16 cellular contexts compared by ENCODE assay signal in the genomic region with DNA sequence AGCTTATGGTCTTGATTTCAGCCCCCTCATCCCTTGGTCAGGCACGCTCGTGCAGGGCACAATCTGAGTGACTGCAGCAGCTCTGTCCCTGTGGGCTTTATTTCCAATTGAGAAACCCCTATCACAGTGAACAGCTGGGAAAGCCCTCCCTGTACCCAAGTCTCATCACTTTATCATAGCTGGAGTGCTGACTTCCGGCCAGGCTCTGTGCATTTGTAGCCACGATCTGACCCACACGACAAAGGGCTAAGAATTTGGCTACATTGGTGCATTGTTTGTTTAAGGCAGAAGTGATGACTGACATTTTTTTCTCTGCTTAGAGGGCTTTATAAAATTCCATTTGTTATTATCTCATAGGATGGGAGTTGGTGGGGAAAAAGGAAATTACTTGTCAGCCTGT.
A peak's percentile ranks its signal among the peaks of the same experiment; 100 is the strongest.
DNase-seq lines count a peak whose midpoint lies in the region; ATAC-seq and TF ChIP-seq lines count a peak whose summit lies in the region.
"Had no signal": no experiment of that assay in that cellular context is flagged by ENCODE, and none has a peak within 500 bp of the region (broad histone marks: within the 10 kb centered on the region; RNA-seq: fewer than 3 reads in every experiment).

No MANE protein-coding gene starts in this region.

- intact Hi-C loops in left ventricle myocardium inferior (cut with micrococcal nuclease): no loop called here
- intact Hi-C loops in cardiac septum (cut with DNase I): no loop called here

- H2BK5ac ChIP-seq in mesenchymal stem cell (ENCODE audit: low read depth, low read length, poor library complexity, severe bottlenecking): no peak overlapping the region

- DNase-seq in left ventricle myocardium inferior (peak; percentile 23), cardiac septum (ENCODE audit: low spot score) (no peak), SJCRH30 (peak; percentile 85 to 93), mesenchymal stem cell (peak; percentile 65), Ammon's horn (ENCODE audit: low spot score) (no peak)
- no peak for DNase-seq in stimulated activated naive CD4-positive, alpha-beta T cell (lab: John Stamatoyannopoulos, UW)
- DNase-seq: COR-L47, IMR-90, Karpas-422, NCI-H1105 treated with DMSO at 0.1 percent for 48 hours, NCI-H187 treated with DMSO at 0.1 percent for 48 hours, NCI-H345, NCI-H526 had no signal

- no peak overlapping the region for H3K4me3 ChIP-seq in left ventricle myocardium inferior
- peak overlapping the region; percentile 8 for H3K4me3 ChIP-seq in SJCRH30
- no peak overlapping the region for H3K4me3 ChIP-seq in mesenchymal stem cell (ENCODE audit: insufficient read depth in 1 of 2, low read depth in 1 of 2, low read length in 2 of 2)
- H3K4me3 ChIP-seq: A549, SJSA1 had no signal

- H3K36me3 ChIP-seq in left ventricle myocardium inferior (no peaks in the 10 kb centered on the region), SJCRH30 (no peaks in the 10 kb centered on the region), mesenchymal stem cell (ENCODE audit: control insufficient read depth in 1 of 2, insufficient read depth in 2 of 2, low read depth in 1 of 2, low read length in 2 of 2) (no peaks in the 10 kb centered on the region)
- H3K36me3 ChIP-seq: SJSA1 had no signal

- no peak overlapping the region for H3K4me2 ChIP-seq in mesenchymal stem cell (ENCODE audit: low read length, poor library complexity, severe bottlenecking)
- H3K4me2 ChIP-seq: A549 had no signal

- TF ChIP-seq CTCF in left ventricle myocardium inferior (IDR thresholded peaks at IDR 0.05; ENCODE audit: borderline replicate concordance): no peak

- H4K8ac ChIP-seq in mesenchymal stem cell (ENCODE audit: low read length): no peak overlapping the region

- H3K27me3 ChIP-seq in left ventricle myocardium inferior (ENCODE audit: low read depth): no peaks in the 10 kb centered on the region
- H3K27me3 ChIP-seq in SJCRH30: no peaks in the 10 kb centered on the region
- peaks cover 0 to 2% of the 10 kb centered on the region in 2 experiments for H3K27me3 ChIP-seq in mesenchymal stem cell (ENCODE audit: control insufficient read depth in 1 of 2, insufficient read depth in 1 of 2, low read length in 2 of 2)
- H3K27me3 ChIP-seq: SJSA1 had no signal

- H3K79me1 ChIP-seq in mesenchymal stem cell (replicated peaks; ENCODE audit: low read length, poor library complexity, severe bottlenecking): no peaks in the 10 kb centered on the region

- no peak overlapping the region for H3K18ac ChIP-seq in mesenchymal stem cell (ENCODE audit: low read depth in 1 of 2, low read length in 2 of 2)

- H3K9me3 ChIP-seq in left ventricle myocardium inferior (replicated peaks): no peaks in the 10 kb centered on the region
- peaks cover 5% of the 10 kb centered on the region; the same call in 1 of the 2 replicates for H3K9me3 ChIP-seq in SJCRH30 (replicated peaks)
- H3K9me3 ChIP-seq in mesenchymal stem cell (ENCODE audit: control insufficient read depth, low read length): no peaks in the 10 kb centered on the region
- H3K9me3 ChIP-seq: A549, SJSA1 had no signal

- no peak overlapping the region for H4K91ac ChIP-seq in mesenchymal stem cell (ENCODE audit: low read length)

- H3K4ac ChIP-seq in mesenchymal stem cell (ENCODE audit: low read depth in 1 of 2, low read length in 2 of 2): no peak overlapping the region

- peaks cover 35% of the 10 kb centered on the region for H3K4me1 ChIP-seq in left ventricle myocardium inferior
- H3K4me1 ChIP-seq in SJCRH30: peaks cover 53% of the 10 kb centered on the region
- no peaks in the 10 kb centered on the region for H3K4me1 ChIP-seq in mesenchymal stem cell (ENCODE audit: control insufficient read depth, insufficient read depth, low read depth, low read length)
- H3K4me1 ChIP-seq: A549 had no signal

- ATAC-seq in GM21360 (IDR thresholded peaks at IDR 0.05; ENCODE audit: unreplicated experiment): no peak
- ATAC-seq: A549 had no signal

- no peak overlapping the region for H2BK12ac ChIP-seq in mesenchymal stem cell (ENCODE audit: low read length in 2 of 2)

- no peak overlapping the region for H2BK15ac ChIP-seq in mesenchymal stem cell (ENCODE audit: low read depth, poor library complexity, severe bottlenecking)

- no peak overlapping the region for H3K23ac ChIP-seq in mesenchymal stem cell (ENCODE audit: low read length in 2 of 2)

- no peak overlapping the region for H2BK120ac ChIP-seq in mesenchymal stem cell (ENCODE audit: low read depth, low read length)

- H2AK5ac ChIP-seq in mesenchymal stem cell (ENCODE audit: low read length, severe bottlenecking): no peak overlapping the region

- peak overlapping the region; percentile 77 for H3K27ac ChIP-seq in left ventricle myocardium inferior (replicated peaks)
- H3K27ac ChIP-seq in SJCRH30: peak overlapping the region; percentile 92
- H3K27ac ChIP-seq in mesenchymal stem cell (ENCODE audit: low read length, poor library complexity, severe bottlenecking): no peak overlapping the region
- H3K27ac ChIP-seq: A549, SJSA1 had no signal

- H2AFZ ChIP-seq in mesenchymal stem cell (ENCODE audit: low read depth, low read length): no peak overlapping the region

- 39% methylated on average over 5 of the region's 5 CpGs for WGBS in mesenchymal stem cell

- no peak overlapping the region for H3K9ac ChIP-seq in mesenchymal stem cell (ENCODE audit: low read length)

- H3K14ac ChIP-seq in mesenchymal stem cell (ENCODE audit: low read length in 2 of 2): no peak overlapping the region

Comparison
In these comparisons a context has a peak if more than half of its experiments do, and no peak if none do; other contexts are left out.
1. DNase-seq: peak in left ventricle myocardium inferior (single experiment), SJCRH30 (2 of 2) and mesenchymal stem cell (single experiment); none in cardiac septum (single experiment), Ammon's horn (single experiment) and stimulated activated naive CD4-positive, alpha-beta T cell (0 of 6).